ENCODE assay signal across 16 cellular contexts in the genomic region with DNA sequence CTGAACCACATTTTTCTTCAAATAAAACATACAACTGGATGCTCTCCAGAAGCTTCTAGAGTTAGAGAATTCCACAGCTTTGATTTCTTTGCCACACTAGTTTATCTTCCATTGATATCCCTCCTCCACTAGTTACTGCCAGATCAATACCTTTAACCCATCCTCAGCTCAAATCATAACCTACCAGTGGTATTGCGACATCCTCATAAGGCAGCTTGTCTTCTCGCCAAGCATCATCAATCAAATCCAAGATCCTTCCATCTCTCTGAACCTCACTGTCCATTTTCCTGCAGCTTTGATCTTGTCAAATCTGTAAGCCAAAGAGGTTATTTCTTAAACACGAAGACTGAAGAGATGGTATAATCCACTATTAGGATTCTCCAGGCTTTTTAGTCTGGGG. TPM values are rescaled to one million over a fixed set of nuclear protein-coding genes. Genes with fewer than 3 reads are reported as not detected.
A peak's percentile ranks its signal among the peaks of the same experiment; 100 is the strongest.
DNase-seq lines count a peak whose midpoint lies in the region; ATAC-seq and TF ChIP-seq lines count a peak whose summit lies in the region.
"Had no signal": no experiment of that assay in that cellular context is flagged by ENCODE, and none has a peak within 500 bp of the region (broad histone marks: within the 10 kb centered on the region; RNA-seq: fewer than 3 reads in every experiment).

No MANE protein-coding gene starts in this region.

- ATAC-seq in natural killer cell, result no peak
- no peak for ATAC-seq in natural killer cell treated with Interleukin-12 subunit alpha and Interleukin-12 subunit beta and Interleukin-15 and Interleukin-18, amount 100 ng/mL, for 72 hours
- ATAC-seq in naive thymus-derived CD4-positive, alpha-beta T cell, result no peak
- ATAC-seq in HG03025 (IDR thresholded peaks at IDR 0.05; ENCODE audit: low FRiP score, unreplicated experiment), result no peak
- ATAC-seq: left lung, pancreas had no signal

- H3K4me1 ChIP-seq in naive thymus-derived CD4-positive, alpha-beta T cell (ENCODE audit: control insufficient read depth in 2 of 2, insufficient read depth in 2 of 2, low read length in 2 of 2), result peaks cover 16 to 21% of the 10 kb centered on the region in 2 donors

- no peak overlapping the region for H3K27ac ChIP-seq in naive thymus-derived CD4-positive, alpha-beta T cell (ENCODE audit: low read depth, low read length)
- H3K27ac ChIP-seq: pancreas had no signal

- peaks cover 37 to 45% of the 10 kb centered on the region in 2 donors for H3K4me1 Mint-ChIP-seq in natural killer cell
- H3K4me1 Mint-ChIP-seq in natural killer cell treated with Interleukin-12 subunit alpha and Interleukin-12 subunit beta and Interleukin-15 and Interleukin-18, amount 100 ng/mL, for 72 hours (ENCODE audit: low read depth in 2 of 2), result peaks cover 23 to 34% of the 10 kb centered on the region in 2 donors
- H3K4me1 Mint-ChIP-seq in brain, result peaks cover 46% of the 10 kb centered on the region
- peaks cover 24 to 54% (median 40%) of the 10 kb centered on the region in 7 donors for H3K4me1 Mint-ChIP-seq in naive thymus-derived CD4-positive, alpha-beta T cell

- no peak for DNase-seq in natural killer cell
- no peak for DNase-seq in natural killer cell treated with Interleukin-12 subunit alpha and Interleukin-12 subunit beta and Interleukin-15 and Interleukin-18, amount 100 ng/mL, for 72 hours (ENCODE audit: low spot score)
- no peak for DNase-seq in naive thymus-derived CD4-positive, alpha-beta T cell
- no peak for DNase-seq in SIG-M5 treated with dmso at 0.1 percent for 504 hours (lab: John Stamatoyannopoulos, UW; ENCODE audit: unreplicated experiment)
- DNase-seq in NCI-H524 (lab: John Stamatoyannopoulos, UW), result no peak
- no peak for DNase-seq in GM20000 (ENCODE audit: low spot score)
- DNase-seq: activated CD4-positive, alpha-beta T cell treated with anti-CD3 and anti-CD28 coated beads, Interleukin-2, amount 50 U/mL, for 48 hours; erythroblast; left lung; NCI-H1436 treated with DMSO at 0.1 percent for 48 hours; NCI-H524 treated with DMSO at 0.1 percent for 48 hours; pancreas; upper lobe of left lung had no signal

- H3K36me3 ChIP-seq in naive thymus-derived CD4-positive, alpha-beta T cell (ENCODE audit: control insufficient read depth in 2 of 3, insufficient read depth in 3 of 3, low read length in 3 of 3), result peaks cover 7 to 54% (median 20%) of the 10 kb centered on the region in 3 experiments

- H3K4me3 ChIP-seq in naive thymus-derived CD4-positive, alpha-beta T cell (ENCODE audit: low read length), result no peak overlapping the region
- H3K4me3 ChIP-seq: left lung, pancreas, upper lobe of left lung had no signal

- CTCF ChIA-PET in naive thymus-derived CD4-positive, alpha-beta T cell (lab: Charles Lee), result interaction anchor here (1.2 to 1.6 kb wide), 3 partner anchors 9 to 10 kb away, joined by 3 to 10 read pairs (median 4); no protein-coding TSS in a partner anchor

- H3K36me3 Mint-ChIP-seq in natural killer cell, result peaks cover 2% of the 10 kb centered on the region
- H3K36me3 Mint-ChIP-seq in natural killer cell treated with Interleukin-12 subunit alpha and Interleukin-12 subunit beta and Interleukin-15 and Interleukin-18, amount 100 ng/mL, for 72 hours, result peaks cover 18% of the 10 kb centered on the region
- H3K36me3 Mint-ChIP-seq in brain, result peaks cover 38% of the 10 kb centered on the region
- H3K36me3 Mint-ChIP-seq in naive thymus-derived CD4-positive, alpha-beta T cell, result peaks cover 13 to 43% (median 20%) of the 10 kb centered on the region in 5 donors

- H3K27ac Mint-ChIP-seq in natural killer cell (peak overlapping the region; percentile 1 to 52), brain (peak overlapping the region in 4 of 5 experiments; percentile 13 to 100 (median 32))
- H3K27ac Mint-ChIP-seq in natural killer cell treated with Interleukin-12 subunit alpha and Interleukin-12 subunit beta and Interleukin-15 and Interleukin-18, amount 100 ng/mL, for 72 hours, result no peak overlapping the region
- peak overlapping the region in 6 of 9 donors; percentile 3 to 68 (median 26) for H3K27ac Mint-ChIP-seq in naive thymus-derived CD4-positive, alpha-beta T cell
- H3K27ac Mint-ChIP-seq: T-helper 2 cell treated with Interferon-gamma antibody and Interleukin-4, amounts not matched to agents 5 μg/mL and 100 μg/mL, for 36 hours had no signal

- no peak for TF ChIP-seq CTCF in natural killer cell (IDR thresholded peaks at IDR 0.05)
- no peak for TF ChIP-seq CTCF in brain (conservative IDR thresholded peaks at IDR 0.05)
- TF ChIP-seq CTCF in GM20000 (IDR thresholded peaks at IDR 0.05; ENCODE audit: extremely low read depth, missing control alignments), result no peak

- intact Hi-C loops in natural killer cell (cut with micrococcal nuclease), result no loop called here
- intact Hi-C loops in naive thymus-derived CD4-positive, alpha-beta T cell (cut with micrococcal nuclease), result loop anchor here (10.0 kb wide), 2 partner anchors 558 to 1482 kb away; a partner anchor contains a TSS

- no peak overlapping the region for H3K4me3 Mint-ChIP-seq in natural killer cell
- no peak overlapping the region for H3K4me3 Mint-ChIP-seq in natural killer cell treated with Interleukin-12 subunit alpha and Interleukin-12 subunit beta and Interleukin-15 and Interleukin-18, amount 100 ng/mL, for 72 hours
- peak overlapping the region in 2 of 5 experiments; percentile 6 to 16 for H3K4me3 Mint-ChIP-seq in brain
- H3K4me3 Mint-ChIP-seq in naive thymus-derived CD4-positive, alpha-beta T cell, result peak overlapping the region in 3 of 10 donors; percentile 12 to 35 (median 17)
- H3K4me3 Mint-ChIP-seq: T-helper 2 cell treated with Interferon-gamma antibody and Interleukin-4, amounts not matched to agents 5 μg/mL and 100 μg/mL, for 36 hours had no signal

- no peaks in the 10 kb centered on the region for H3K27me3 Mint-ChIP-seq in natural killer cell (ENCODE audit: low read depth in 2 of 2)
- H3K27me3 Mint-ChIP-seq in natural killer cell treated with Interleukin-12 subunit alpha and Interleukin-12 subunit beta and Interleukin-15 and Interleukin-18, amount 100 ng/mL, for 72 hours, result no peaks in the 10 kb centered on the region
- H3K27me3 Mint-ChIP-seq in brain, result peaks cover 4% of the 10 kb centered on the region
- no peaks in the 10 kb centered on the region for H3K27me3 Mint-ChIP-seq in naive thymus-derived CD4-positive, alpha-beta T cell

- H3K9me3 ChIP-seq in naive thymus-derived CD4-positive, alpha-beta T cell (ENCODE audit: control insufficient read depth in 2 of 3, low read length in 3 of 3), result no peaks in the 10 kb centered on the region
- H3K9me3 ChIP-seq: left lung, pancreas, upper lobe of left lung had no signal

- POLR2A ChIA-PET in naive thymus-derived CD4-positive, alpha-beta T cell (lab: Charles Lee), result no interaction called here

- H3K27me3 ChIP-seq in naive thymus-derived CD4-positive, alpha-beta T cell (ENCODE audit: control insufficient read depth in 2 of 2, insufficient read depth in 2 of 2, low read length in 2 of 2), result no peaks in the 10 kb centered on the region
- H3K27me3 ChIP-seq: left lung, pancreas, upper lobe of left lung had no signal

- H3K9me3 Mint-ChIP-seq in natural killer cell (no peaks in the 10 kb centered on the region), brain (no peaks in the 10 kb centered on the region)
- H3K9me3 Mint-ChIP-seq in natural killer cell treated with Interleukin-12 subunit alpha and Interleukin-12 subunit beta and Interleukin-15 and Interleukin-18, amount 100 ng/mL, for 72 hours, result no peaks in the 10 kb centered on the region
- H3K9me3 Mint-ChIP-seq in naive thymus-derived CD4-positive, alpha-beta T cell, result peaks cover 0 to 4% (median 0%) of the 10 kb centered on the region in 11 donors
- H3K9me3 Mint-ChIP-seq: T-helper 2 cell treated with Interferon-gamma antibody and Interleukin-4, amounts not matched to agents 5 μg/mL and 100 μg/mL, for 36 hours had no signal

RNA-seq across cellular contexts. Expression of a gene that starts 3.2 kb away (rescaled TPM):
- total RNA-seq in natural killer cell, result 10 to 100 TPM; 16.1 to 20.4 (median 16.6) TPM
- 10 to 100 TPM; 13.0 to 15.8 TPM for total RNA-seq in natural killer cell treated with Interleukin-12 subunit alpha and Interleukin-12 subunit beta and Interleukin-15 and Interleukin-18, amount 100 ng/mL, for 72 hours
- 81.3 TPM for polyA plus RNA-seq in brain (ENCODE audit: insufficient read depth, low read depth, low replicate concordance)
- total RNA-seq in naive thymus-derived CD4-positive, alpha-beta T cell, result 10 to 100 TPM; 21.2 to 36.7 (median 25.0) TPM
- 100 to 1,000 TPM in 1 of 2 donors, 10 to 100 TPM in 1; 98.8 to 110 TPM for polyA plus RNA-seq in naive thymus-derived CD4-positive, alpha-beta T cell

RNA-seq across cellular contexts. Expression of a gene that starts 3.2 kb away (rescaled TPM):
- total RNA-seq in natural killer cell, result 10 to 100 TPM; 17.9 to 25.7 (median 19.5) TPM
- 10 to 100 TPM; 17.1 to 24.1 TPM for total RNA-seq in natural killer cell treated with Interleukin-12 subunit alpha and Interleukin-12 subunit beta and Interleukin-15 and Interleukin-18, amount 100 ng/mL, for 72 hours
- 16.6 TPM for polyA plus RNA-seq in brain (ENCODE audit: insufficient read depth, low read depth, low replicate concordance)
- total RNA-seq in naive thymus-derived CD4-positive, alpha-beta T cell, result 10 to 100 TPM; 21.1 to 42.3 (median 26.4) TPM
- 10 to 100 TPM; 25.2 to 56.3 TPM for polyA plus RNA-seq in naive thymus-derived CD4-positive, alpha-beta T cell

Comparison
In these comparisons a context has a peak if more than half of its experiments do, and no peak if none do; other contexts are left out.
1. H3K27ac Mint-ChIP-seq: peak in natural killer cell (2 of 2), brain (4 of 5) and naive thymus-derived CD4-positive, alpha-beta T cell (6 of 9); none in natural killer cell treated with Interleukin-12 subunit alpha and Interleukin-12 subunit beta and Interleukin-15 and Interleukin-18, amount 100 ng/mL, for 72 hours (0 of 2).